ENCODE assay signal across 1 cellular context in genomic region chr1:182143154-182143657, GRCh38.
A peak's percentile ranks its signal among the peaks of the same experiment; 100 is the strongest.
TF ChIP-seq lines count a peak whose summit lies in the region.

No MANE protein-coding gene starts in this region.

TF ChIP-seq in GM12878, 131 proteins besides CTCF, POLR2A, EP300 and RAD21 (continued from another document):
- TF ChIP-seq BCLAF1 (IDR thresholded peaks at IDR 0.05), result no peak
- no peak for TF ChIP-seq MTA3 (IDR thresholded peaks at IDR 0.05; ENCODE audit: borderline replicate concordance, low read length)
- TF ChIP-seq CHD2 (IDR thresholded peaks at IDR 0.05; ENCODE audit: borderline replicate concordance, low read depth, low read length), result no peak
- TF ChIP-seq TCF12 (IDR thresholded peaks at IDR 0.05; ENCODE audit: low read depth, low read length), result no peak
- TF ChIP-seq LARP7 (IDR thresholded peaks at IDR 0.05), result 0 out of 2 replicates have a peak, but pooled peaks have one; percentile 20
- TF ChIP-seq MEF2A (IDR thresholded peaks at IDR 0.05; ENCODE audit: insufficient read depth, low read depth, low read length), result no peak
- TF ChIP-seq SIN3A (IDR thresholded peaks at IDR 0.05; ENCODE audit: low read depth, low read length), result no peak
- no peak for TF ChIP-seq CREM (IDR thresholded peaks at IDR 0.05; ENCODE audit: low read depth)
- peak; percentile 41; the same call in 1 of the 2 replicates for TF ChIP-seq FOXM1 (IDR thresholded peaks at IDR 0.05; ENCODE audit: low read depth, low read length)
- 0 out of 2 replicates have a peak, but pooled peaks have one; percentile 9 for TF ChIP-seq IRF4 (IDR thresholded peaks at IDR 0.05; ENCODE audit: low read depth, low read length)
- TF ChIP-seq E2F4 (IDR thresholded peaks at IDR 0.05; ENCODE audit: low read depth, low read length), result no peak
- TF ChIP-seq CBFB (IDR thresholded peaks at IDR 0.05; ENCODE audit: low read depth), result no peak
- peak; percentile 98 for TF ChIP-seq SMC3 (IDR thresholded peaks at IDR 0.05; ENCODE audit: borderline replicate concordance, low read length)
- no peak for TF ChIP-seq SIX5 (IDR thresholded peaks at IDR 0.05; ENCODE audit: low read depth, low read length, severe bottlenecking)
- no peak for TF ChIP-seq ZBTB40 (IDR thresholded peaks at IDR 0.05; ENCODE audit: borderline replicate concordance)
- TF ChIP-seq IKZF2 (IDR thresholded peaks at IDR 0.05), result 0 out of 4 replicates have a peak, but pooled peaks have one; percentile 17 to 20
- peak; percentile 87 for TF ChIP-seq SMARCA5 (IDR thresholded peaks at IDR 0.05)
- no peak for TF ChIP-seq CHD4 (IDR thresholded peaks at IDR 0.05)
- TF ChIP-seq TAF1 (IDR thresholded peaks at IDR 0.05; ENCODE audit: borderline replicate concordance, low read depth, low read length), result no peak
- TF ChIP-seq PKNOX1 (IDR thresholded peaks at IDR 0.05), result no peak
- TF ChIP-seq EZH2 (IDR thresholded peaks at IDR 0.05; ENCODE audit: borderline replicate concordance, control insufficient read depth, low read depth, low read length), result no peak
- no peak for TF ChIP-seq TBL1XR1 (IDR thresholded peaks at IDR 0.05; ENCODE audit: low read depth, low read length)
- TF ChIP-seq IKZF1 (conservative IDR thresholded peaks at IDR 0.05), result peak; percentile 30
- no peak for TF ChIP-seq PBX3 (IDR thresholded peaks at IDR 0.05; ENCODE audit: insufficient replicate concordance, low read depth, low read length)
